1 cellular context compared by ENCODE assay signal in the genomic region with DNA sequence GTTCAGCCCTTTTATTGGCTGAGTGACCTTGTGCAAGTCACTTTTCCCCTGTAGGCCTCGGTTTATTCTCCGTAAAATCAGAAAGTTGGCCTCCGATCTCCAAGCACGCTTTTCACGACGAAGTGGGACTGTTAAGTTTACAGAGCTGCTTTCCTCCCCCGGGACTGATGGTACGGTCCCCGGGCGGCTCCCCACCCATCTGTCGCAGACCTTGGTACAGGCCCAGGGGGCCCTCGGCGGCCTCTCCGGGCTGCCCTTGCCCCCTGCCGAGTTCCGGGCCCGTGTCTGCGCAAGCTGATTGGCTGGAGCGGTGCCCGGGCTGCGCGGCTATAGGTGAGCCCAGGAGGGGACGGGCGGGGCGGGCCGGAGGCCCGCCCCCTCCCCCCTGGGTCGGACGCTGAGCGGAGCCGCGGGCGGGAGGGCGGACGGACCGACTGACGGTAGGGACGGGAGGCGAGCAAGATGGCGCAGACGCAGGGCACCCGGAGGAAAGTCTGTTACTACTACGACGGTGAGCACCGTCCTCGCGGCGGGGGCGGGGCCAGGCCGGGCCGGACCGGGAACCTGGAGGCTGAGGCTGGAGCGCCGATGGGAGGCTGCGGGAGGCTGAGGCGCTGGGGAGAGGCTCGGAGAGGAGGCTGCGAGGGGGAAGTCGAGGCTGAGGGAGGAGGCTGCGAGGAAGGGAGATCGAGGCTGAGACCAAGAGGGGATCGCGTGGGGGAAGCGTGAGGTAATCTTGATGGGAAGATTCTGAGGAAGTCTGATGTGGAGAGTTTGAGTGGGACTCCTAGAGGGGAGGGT.
TF ChIP-seq lines count a peak whose summit lies in the region.

A gene (plus strand): TSS at position 376 of the 801 bp plus-strand sequence. CDS start 87 bp downstream, at position 463.

TF ChIP-seq in HepG2, 621 proteins besides CTCF, POLR2A, EP300 and RAD21 (continued from another document and continues in another):
- TF ChIP-seq, protein P1, sequence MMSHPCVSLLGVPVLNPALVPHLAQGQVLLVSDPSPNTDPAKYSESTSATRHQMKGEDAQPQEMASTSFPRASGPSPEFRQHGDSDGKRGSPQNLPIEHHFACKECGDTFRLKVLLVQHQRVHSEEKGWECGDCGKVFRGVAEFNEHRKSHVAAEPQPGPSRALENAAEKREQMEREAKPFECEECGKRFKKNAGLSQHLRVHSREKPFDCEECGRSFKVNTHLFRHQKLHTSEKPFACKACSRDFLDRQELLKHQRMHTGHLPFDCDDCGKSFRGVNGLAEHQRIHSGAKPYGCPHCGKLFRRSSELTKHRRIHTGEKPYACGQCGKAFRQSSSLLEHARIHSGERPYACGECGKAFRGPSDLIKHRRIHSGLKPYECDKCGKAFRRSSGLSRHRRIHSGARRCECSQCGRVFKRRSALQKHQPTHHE (CRISPR knock-in tag; IDR thresholded peaks at IDR 0.05; ENCODE audit: borderline replicate concordance), result 0 out of 2 replicates have a peak, but pooled peaks have one; percentile 14
- TF ChIP-seq, protein P2, sequence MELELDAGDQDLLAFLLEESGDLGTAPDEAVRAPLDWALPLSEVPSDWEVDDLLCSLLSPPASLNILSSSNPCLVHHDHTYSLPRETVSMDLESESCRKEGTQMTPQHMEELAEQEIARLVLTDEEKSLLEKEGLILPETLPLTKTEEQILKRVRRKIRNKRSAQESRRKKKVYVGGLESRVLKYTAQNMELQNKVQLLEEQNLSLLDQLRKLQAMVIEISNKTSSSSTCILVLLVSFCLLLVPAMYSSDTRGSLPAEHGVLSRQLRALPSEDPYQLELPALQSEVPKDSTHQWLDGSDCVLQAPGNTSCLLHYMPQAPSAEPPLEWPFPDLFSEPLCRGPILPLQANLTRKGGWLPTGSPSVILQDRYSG (CRISPR knock-in tag; IDR thresholded peaks at IDR 0.05), result no peak
- peak; percentile 80; the same call in 1 of the 2 replicates for TF ChIP-seq ZNF788 (CRISPR knock-in tag; IDR thresholded peaks at IDR 0.05; ENCODE audit: borderline replicate concordance)
- TF ChIP-seq CCDC6 (CRISPR knock-in tag; IDR thresholded peaks at IDR 0.05), result no peak
- no peak for TF ChIP-seq ZNF572 (CRISPR knock-in tag; IDR thresholded peaks at IDR 0.05)
- TF ChIP-seq NFATC3 (CRISPR knock-in tag; IDR thresholded peaks at IDR 0.05), result peak; percentile 13; the same call in 1 of the 2 replicates
- TF ChIP-seq ZNF879 (CRISPR knock-in tag; IDR thresholded peaks at IDR 0.05), result peak; percentile 82; the same call in 1 of the 2 replicates
- no peak for TF ChIP-seq CENPT (CRISPR knock-in tag; IDR thresholded peaks at IDR 0.05; ENCODE audit: low read depth)
- TF ChIP-seq, protein P3, sequence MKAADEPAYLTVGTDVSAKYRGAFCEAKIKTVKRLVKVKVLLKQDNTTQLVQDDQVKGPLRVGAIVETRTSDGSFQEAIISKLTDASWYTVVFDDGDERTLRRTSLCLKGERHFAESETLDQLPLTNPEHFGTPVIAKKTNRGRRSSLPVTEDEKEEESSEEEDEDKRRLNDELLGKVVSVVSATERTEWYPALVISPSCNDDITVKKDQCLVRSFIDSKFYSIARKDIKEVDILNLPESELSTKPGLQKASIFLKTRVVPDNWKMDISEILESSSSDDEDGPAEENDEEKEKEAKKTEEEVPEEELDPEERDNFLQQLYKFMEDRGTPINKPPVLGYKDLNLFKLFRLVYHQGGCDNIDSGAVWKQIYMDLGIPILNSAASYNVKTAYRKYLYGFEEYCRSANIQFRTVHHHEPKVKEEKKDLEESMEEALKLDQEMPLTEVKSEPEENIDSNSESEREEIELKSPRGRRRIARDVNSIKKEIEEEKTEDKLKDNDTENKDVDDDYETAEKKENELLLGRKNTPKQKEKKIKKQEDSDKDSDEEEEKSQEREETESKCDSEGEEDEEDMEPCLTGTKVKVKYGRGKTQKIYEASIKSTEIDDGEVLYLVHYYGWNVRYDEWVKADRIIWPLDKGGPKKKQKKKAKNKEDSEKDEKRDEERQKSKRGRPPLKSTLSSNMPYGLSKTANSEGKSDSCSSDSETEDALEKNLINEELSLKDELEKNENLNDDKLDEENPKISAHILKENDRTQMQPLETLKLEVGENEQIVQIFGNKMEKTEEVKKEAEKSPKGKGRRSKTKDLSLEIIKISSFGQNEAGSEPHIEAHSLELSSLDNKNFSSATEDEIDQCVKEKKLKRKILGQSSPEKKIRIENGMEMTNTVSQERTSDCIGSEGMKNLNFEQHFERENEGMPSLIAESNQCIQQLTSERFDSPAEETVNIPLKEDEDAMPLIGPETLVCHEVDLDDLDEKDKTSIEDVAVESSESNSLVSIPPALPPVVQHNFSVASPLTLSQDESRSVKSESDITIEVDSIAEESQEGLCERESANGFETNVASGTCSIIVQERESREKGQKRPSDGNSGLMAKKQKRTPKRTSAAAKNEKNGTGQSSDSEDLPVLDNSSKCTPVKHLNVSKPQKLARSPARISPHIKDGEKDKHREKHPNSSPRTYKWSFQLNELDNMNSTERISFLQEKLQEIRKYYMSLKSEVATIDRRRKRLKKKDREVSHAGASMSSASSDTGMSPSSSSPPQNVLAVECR (CRISPR knock-in tag; IDR thresholded peaks at IDR 0.05; ENCODE audit: borderline replicate concordance), result peak; percentile 83
- TF ChIP-seq, protein P4, sequence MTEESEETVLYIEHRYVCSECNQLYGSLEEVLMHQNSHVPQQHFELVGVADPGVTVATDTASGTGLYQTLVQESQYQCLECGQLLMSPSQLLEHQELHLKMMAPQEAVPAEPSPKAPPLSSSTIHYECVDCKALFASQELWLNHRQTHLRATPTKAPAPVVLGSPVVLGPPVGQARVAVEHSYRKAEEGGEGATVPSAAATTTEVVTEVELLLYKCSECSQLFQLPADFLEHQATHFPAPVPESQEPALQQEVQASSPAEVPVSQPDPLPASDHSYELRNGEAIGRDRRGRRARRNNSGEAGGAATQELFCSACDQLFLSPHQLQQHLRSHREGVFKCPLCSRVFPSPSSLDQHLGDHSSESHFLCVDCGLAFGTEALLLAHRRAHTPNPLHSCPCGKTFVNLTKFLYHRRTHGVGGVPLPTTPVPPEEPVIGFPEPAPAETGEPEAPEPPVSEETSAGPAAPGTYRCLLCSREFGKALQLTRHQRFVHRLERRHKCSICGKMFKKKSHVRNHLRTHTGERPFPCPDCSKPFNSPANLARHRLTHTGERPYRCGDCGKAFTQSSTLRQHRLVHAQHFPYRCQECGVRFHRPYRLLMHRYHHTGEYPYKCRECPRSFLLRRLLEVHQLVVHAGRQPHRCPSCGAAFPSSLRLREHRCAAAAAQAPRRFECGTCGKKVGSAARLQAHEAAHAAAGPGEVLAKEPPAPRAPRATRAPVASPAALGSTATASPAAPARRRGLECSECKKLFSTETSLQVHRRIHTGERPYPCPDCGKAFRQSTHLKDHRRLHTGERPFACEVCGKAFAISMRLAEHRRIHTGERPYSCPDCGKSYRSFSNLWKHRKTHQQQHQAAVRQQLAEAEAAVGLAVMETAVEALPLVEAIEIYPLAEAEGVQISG (CRISPR knock-in tag; IDR thresholded peaks at IDR 0.05), result peak; percentile 62
- TF ChIP-seq, protein P5, sequence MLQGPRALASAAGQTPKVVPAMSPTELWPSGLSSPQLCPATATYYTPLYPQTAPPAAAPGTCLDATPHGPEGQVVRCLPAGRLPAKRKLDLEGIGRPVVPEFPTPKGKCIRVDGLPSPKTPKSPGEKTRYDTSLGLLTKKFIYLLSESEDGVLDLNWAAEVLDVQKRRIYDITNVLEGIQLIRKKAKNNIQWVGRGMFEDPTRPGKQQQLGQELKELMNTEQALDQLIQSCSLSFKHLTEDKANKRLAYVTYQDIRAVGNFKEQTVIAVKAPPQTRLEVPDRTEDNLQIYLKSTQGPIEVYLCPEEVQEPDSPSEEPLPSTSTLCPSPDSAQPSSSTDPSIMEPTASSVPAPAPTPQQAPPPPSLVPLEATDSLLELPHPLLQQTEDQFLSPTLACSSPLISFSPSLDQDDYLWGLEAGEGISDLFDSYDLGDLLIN (CRISPR knock-in tag; IDR thresholded peaks at IDR 0.05; ENCODE audit: borderline replicate concordance), result 0 out of 2 replicates have a peak, but pooled peaks have one; percentile 33
- TF ChIP-seq RFXANK (CRISPR knock-in tag; IDR thresholded peaks at IDR 0.05), result no peak
- TF ChIP-seq ZC3H13 (CRISPR knock-in tag; IDR thresholded peaks at IDR 0.05), result no peak
- TF ChIP-seq, protein P6, sequence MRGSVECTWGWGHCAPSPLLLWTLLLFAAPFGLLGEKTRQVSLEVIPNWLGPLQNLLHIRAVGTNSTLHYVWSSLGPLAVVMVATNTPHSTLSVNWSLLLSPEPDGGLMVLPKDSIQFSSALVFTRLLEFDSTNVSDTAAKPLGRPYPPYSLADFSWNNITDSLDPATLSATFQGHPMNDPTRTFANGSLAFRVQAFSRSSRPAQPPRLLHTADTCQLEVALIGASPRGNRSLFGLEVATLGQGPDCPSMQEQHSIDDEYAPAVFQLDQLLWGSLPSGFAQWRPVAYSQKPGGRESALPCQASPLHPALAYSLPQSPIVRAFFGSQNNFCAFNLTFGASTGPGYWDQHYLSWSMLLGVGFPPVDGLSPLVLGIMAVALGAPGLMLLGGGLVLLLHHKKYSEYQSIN (CRISPR knock-in tag; IDR thresholded peaks at IDR 0.05; ENCODE audit: borderline replicate concordance), result no peak
- TF ChIP-seq ZNF44 (CRISPR knock-in tag; IDR thresholded peaks at IDR 0.05), result no peak
- TF ChIP-seq ZNF230 (CRISPR knock-in tag; IDR thresholded peaks at IDR 0.05), result no peak
- no peak for TF ChIP-seq KDM6A (CRISPR knock-in tag; IDR thresholded peaks at IDR 0.05; ENCODE audit: low read depth)
- TF ChIP-seq RBAK (CRISPR knock-in tag; IDR thresholded peaks at IDR 0.05), result no peak
- TF ChIP-seq ZNF790 (CRISPR knock-in tag; IDR thresholded peaks at IDR 0.05; ENCODE audit: borderline replicate concordance), result peak; percentile 65; the same call in 1 of the 2 replicates
- TF ChIP-seq ZNF501 (CRISPR knock-in tag; IDR thresholded peaks at IDR 0.05), result 0 out of 2 replicates have a peak, but pooled peaks have one; percentile 20
- TF ChIP-seq, protein P7, sequence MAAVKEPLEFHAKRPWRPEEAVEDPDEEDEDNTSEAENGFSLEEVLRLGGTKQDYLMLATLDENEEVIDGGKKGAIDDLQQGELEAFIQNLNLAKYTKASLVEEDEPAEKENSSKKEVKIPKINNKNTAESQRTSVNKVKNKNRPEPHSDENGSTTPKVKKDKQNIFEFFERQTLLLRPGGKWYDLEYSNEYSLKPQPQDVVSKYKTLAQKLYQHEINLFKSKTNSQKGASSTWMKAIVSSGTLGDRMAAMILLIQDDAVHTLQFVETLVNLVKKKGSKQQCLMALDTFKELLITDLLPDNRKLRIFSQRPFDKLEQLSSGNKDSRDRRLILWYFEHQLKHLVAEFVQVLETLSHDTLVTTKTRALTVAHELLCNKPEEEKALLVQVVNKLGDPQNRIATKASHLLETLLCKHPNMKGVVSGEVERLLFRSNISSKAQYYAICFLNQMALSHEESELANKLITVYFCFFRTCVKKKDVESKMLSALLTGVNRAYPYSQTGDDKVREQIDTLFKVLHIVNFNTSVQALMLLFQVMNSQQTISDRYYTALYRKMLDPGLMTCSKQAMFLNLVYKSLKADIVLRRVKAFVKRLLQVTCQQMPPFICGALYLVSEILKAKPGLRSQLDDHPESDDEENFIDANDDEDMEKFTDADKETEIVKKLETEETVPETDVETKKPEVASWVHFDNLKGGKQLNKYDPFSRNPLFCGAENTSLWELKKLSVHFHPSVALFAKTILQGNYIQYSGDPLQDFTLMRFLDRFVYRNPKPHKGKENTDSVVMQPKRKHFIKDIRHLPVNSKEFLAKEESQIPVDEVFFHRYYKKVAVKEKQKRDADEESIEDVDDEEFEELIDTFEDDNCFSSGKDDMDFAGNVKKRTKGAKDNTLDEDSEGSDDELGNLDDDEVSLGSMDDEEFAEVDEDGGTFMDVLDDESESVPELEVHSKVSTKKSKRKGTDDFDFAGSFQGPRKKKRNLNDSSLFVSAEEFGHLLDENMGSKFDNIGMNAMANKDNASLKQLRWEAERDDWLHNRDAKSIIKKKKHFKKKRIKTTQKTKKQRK (IDR thresholded peaks at IDR 0.05; ENCODE audit: low read length), result no peak
- TF ChIP-seq KDM5A (IDR thresholded peaks at IDR 0.05; ENCODE audit: borderline replicate concordance, low read length), result peak; percentile 76
- TF ChIP-seq ZBTB20 (CRISPR knock-in tag; IDR thresholded peaks at IDR 0.05; ENCODE audit: borderline replicate concordance, low read depth), result 0 out of 2 replicates have a peak, but pooled peaks have one; percentile 18
- TF ChIP-seq NONO (IDR thresholded peaks at IDR 0.05), result no peak
- TF ChIP-seq NONO (CRISPR knock-in tag; conservative IDR thresholded peaks at IDR 0.05), result peak; percentile 74
- TF ChIP-seq ZNF780A (CRISPR knock-in tag; IDR thresholded peaks at IDR 0.05), result no peak; the same call in 1 of the 2 replicates
- TF ChIP-seq, protein P8, sequence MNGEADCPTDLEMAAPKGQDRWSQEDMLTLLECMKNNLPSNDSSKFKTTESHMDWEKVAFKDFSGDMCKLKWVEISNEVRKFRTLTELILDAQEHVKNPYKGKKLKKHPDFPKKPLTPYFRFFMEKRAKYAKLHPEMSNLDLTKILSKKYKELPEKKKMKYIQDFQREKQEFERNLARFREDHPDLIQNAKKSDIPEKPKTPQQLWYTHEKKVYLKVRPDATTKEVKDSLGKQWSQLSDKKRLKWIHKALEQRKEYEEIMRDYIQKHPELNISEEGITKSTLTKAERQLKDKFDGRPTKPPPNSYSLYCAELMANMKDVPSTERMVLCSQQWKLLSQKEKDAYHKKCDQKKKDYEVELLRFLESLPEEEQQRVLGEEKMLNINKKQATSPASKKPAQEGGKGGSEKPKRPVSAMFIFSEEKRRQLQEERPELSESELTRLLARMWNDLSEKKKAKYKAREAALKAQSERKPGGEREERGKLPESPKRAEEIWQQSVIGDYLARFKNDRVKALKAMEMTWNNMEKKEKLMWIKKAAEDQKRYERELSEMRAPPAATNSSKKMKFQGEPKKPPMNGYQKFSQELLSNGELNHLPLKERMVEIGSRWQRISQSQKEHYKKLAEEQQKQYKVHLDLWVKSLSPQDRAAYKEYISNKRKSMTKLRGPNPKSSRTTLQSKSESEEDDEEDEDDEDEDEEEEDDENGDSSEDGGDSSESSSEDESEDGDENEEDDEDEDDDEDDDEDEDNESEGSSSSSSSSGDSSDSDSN (CRISPR knock-in tag; IDR thresholded peaks at IDR 0.05), result peak; percentile 48
- no peak for TF ChIP-seq ZNF12 (CRISPR knock-in tag; IDR thresholded peaks at IDR 0.05)
- no peak for TF ChIP-seq ZBTB38 (CRISPR knock-in tag; IDR thresholded peaks at IDR 0.05)
- TF ChIP-seq, protein P9, sequence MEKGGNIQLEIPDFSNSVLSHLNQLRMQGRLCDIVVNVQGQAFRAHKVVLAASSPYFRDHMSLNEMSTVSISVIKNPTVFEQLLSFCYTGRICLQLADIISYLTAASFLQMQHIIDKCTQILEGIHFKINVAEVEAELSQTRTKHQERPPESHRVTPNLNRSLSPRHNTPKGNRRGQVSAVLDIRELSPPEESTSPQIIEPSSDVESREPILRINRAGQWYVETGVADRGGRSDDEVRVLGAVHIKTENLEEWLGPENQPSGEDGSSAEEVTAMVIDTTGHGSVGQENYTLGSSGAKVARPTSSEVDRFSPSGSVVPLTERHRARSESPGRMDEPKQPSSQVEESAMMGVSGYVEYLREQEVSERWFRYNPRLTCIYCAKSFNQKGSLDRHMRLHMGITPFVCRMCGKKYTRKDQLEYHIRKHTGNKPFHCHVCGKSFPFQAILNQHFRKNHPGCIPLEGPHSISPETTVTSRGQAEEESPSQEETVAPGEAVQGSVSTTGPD (CRISPR knock-in tag; IDR thresholded peaks at IDR 0.05), result no peak
